ENCODE assay signal across 13 cellular contexts in the genomic region with DNA sequence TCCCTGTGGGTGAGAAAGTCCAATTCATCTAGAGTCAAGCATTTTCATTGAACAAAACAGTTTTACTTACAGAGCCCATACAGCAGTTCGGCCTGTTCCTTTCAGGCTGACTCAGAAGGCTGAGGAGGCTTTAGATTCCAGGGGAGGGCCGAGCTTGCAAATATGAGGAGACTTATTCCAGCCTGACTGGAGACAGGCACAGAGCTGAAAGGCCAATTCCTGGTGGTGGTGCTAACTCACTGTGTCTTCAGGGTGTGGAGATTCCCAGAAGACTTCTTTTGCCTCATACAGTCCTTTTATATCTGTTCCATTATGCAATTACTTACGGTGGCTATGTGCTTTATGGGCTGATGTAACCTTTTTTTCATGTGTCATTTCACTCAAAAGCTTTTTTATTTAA. TPM values are rescaled to one million over a fixed set of nuclear protein-coding genes. Genes with fewer than 3 reads are reported as not detected.
DNase-seq lines count a peak whose midpoint lies in the region; ATAC-seq and TF ChIP-seq lines count a peak whose summit lies in the region.
"Had no signal": no experiment of that assay in that cellular context is flagged by ENCODE, and none has a peak within 500 bp of the region (broad histone marks: within the 10 kb centered on the region; RNA-seq: fewer than 3 reads in every experiment).

A gene with protein sequence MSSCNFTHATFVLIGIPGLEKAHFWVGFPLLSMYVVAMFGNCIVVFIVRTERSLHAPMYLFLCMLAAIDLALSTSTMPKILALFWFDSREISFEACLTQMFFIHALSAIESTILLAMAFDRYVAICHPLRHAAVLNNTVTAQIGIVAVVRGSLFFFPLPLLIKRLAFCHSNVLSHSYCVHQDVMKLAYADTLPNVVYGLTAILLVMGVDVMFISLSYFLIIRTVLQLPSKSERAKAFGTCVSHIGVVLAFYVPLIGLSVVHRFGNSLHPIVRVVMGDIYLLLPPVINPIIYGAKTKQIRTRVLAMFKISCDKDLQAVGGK (minus strand): TSS at position 271 of the 400 bp plus-strand sequence. CDS start 15,142 bp downstream, outside the sequence.

- CTCF ChIA-PET in AG04449 (lab: Yijun Ruan, JAX) (interaction anchor here (1.0 to 2.8 kb wide), 3 partner anchors 15 to 61 kb away, joined by 3 to 12 read pairs (median 3); a partner anchor contains a TSS), WTC11 (lab: Charles Lee) (interaction anchor here (1.1 to 1.7 kb wide), 2 partner anchors 25 to 61 kb away, joined by 6 to 7 read pairs; a partner anchor contains a TSS)

- POLR2A ChIA-PET in AG04449 (lab: Yijun Ruan, JAX) (no interaction called here), WTC11 (lab: Charles Lee) (no interaction called here)

- DNase-seq in AG04449 (ENCODE audit: low read depth, low spot score) (peak; percentile 58), HT1080 (ENCODE audit: low read depth) (peak; percentile 43), WTC11 (ENCODE audit: low spot score) (no peak), iris pigment epithelial cell (ENCODE audit: low read depth) (peak; percentile 44), HUDEP-2 (lab: John Stamatoyannopoulos, UW; ENCODE audit: unreplicated experiment in 76 of 76) (no peak)
- no peak for DNase-seq in effector memory CD8-positive, alpha-beta T cell
- DNase-seq in activated CD4-positive, alpha-beta T cell treated with anti-CD3 and anti-CD28 coated beads for 4 hours: no peak
- DNase-seq: activated naive CD8-positive, alpha-beta T cell treated with anti-CD3 and anti-CD28 coated beads, Interleukin-2, amount 50 U/mL, for 24 hours; Karpas-422; T-helper 1 cell had no signal

- no peaks in the 10 kb centered on the region for H3K36me3 Mint-ChIP-seq in WTC11
- H3K36me3 Mint-ChIP-seq in effector memory CD8-positive, alpha-beta T cell (ENCODE audit: insufficient read depth): no peaks in the 10 kb centered on the region
- H3K36me3 Mint-ChIP-seq in stimulated activated memory B cell treated with anti-CD40 and anti-IgM and Interleukin-4, amounts not matched to agents 10 μg/mL and 1 μg/mL and 100 μg/mL, for 72 hours: no peaks in the 10 kb centered on the region
- H3K36me3 Mint-ChIP-seq: natural killer cell treated with Interleukin-12 subunit alpha and Interleukin-12 subunit beta and Interleukin-15 and Interleukin-18, amount 100 ng/mL, for 72 hours had no signal

- no peaks in the 10 kb centered on the region; the same call in 1 of the 2 replicates for H3K9me3 Mint-ChIP-seq in WTC11
- no peaks in the 10 kb centered on the region for H3K9me3 Mint-ChIP-seq in effector memory CD8-positive, alpha-beta T cell
- H3K9me3 Mint-ChIP-seq in stimulated activated memory B cell treated with anti-CD40 and anti-IgM and Interleukin-4, amounts not matched to agents 10 μg/mL and 1 μg/mL and 100 μg/mL, for 72 hours: no peaks in the 10 kb centered on the region
- H3K9me3 Mint-ChIP-seq: activated naive CD8-positive, alpha-beta T cell treated with anti-CD3 and anti-CD28 coated beads, Interleukin-2, amount 50 U/mL, for 24 hours had no signal

- no peak within 1 kb of the TSS for H3K4me3 ChIP-seq in AG04449 (ENCODE audit: low read depth, low read length)

- TF ChIP-seq CTCF in AG04449 (IDR thresholded peaks at IDR 0.05; ENCODE audit: insufficient read depth, low read length, missing control alignments) (no peak), WTC11 (IDR thresholded peaks at IDR 0.05) (no peak)

- H3K4me3 Mint-ChIP-seq in WTC11: no peak within 1 kb of the TSS
- H3K4me3 Mint-ChIP-seq in effector memory CD8-positive, alpha-beta T cell: no peak within 1 kb of the TSS
- H3K4me3 Mint-ChIP-seq in stimulated activated memory B cell treated with anti-CD40 and anti-IgM and Interleukin-4, amounts not matched to agents 10 μg/mL and 1 μg/mL and 100 μg/mL, for 72 hours: no peak within 1 kb of the TSS
- H3K4me3 Mint-ChIP-seq: activated naive CD8-positive, alpha-beta T cell treated with anti-CD3 and anti-CD28 coated beads, Interleukin-2, amount 50 U/mL, for 24 hours; natural killer cell treated with Interleukin-12 subunit alpha and Interleukin-12 subunit beta and Interleukin-15 and Interleukin-18, amount 100 ng/mL, for 72 hours had no signal

- peaks cover 2% of the 10 kb centered on the region; the same call in 1 of the 2 replicates for H3K4me1 Mint-ChIP-seq in WTC11
- peaks cover 2 to 13% of the 10 kb centered on the region in 2 donors for H3K4me1 Mint-ChIP-seq in effector memory CD8-positive, alpha-beta T cell (ENCODE audit: low read depth in 2 of 2)
- H3K4me1 Mint-ChIP-seq in stimulated activated memory B cell treated with anti-CD40 and anti-IgM and Interleukin-4, amounts not matched to agents 10 μg/mL and 1 μg/mL and 100 μg/mL, for 72 hours: no peaks in the 10 kb centered on the region
- H3K4me1 Mint-ChIP-seq: activated naive CD8-positive, alpha-beta T cell treated with anti-CD3 and anti-CD28 coated beads, Interleukin-2, amount 50 U/mL, for 24 hours had no signal

- H3K27me3 Mint-ChIP-seq in WTC11 (ENCODE audit: low read depth): no peaks in the 10 kb centered on the region
- peaks cover 0 to 6% of the 10 kb centered on the region in 2 donors for H3K27me3 Mint-ChIP-seq in effector memory CD8-positive, alpha-beta T cell
- H3K27me3 Mint-ChIP-seq in stimulated activated memory B cell treated with anti-CD40 and anti-IgM and Interleukin-4, amounts not matched to agents 10 μg/mL and 1 μg/mL and 100 μg/mL, for 72 hours: peaks cover 10% of the 10 kb centered on the region

- no peak within 1 kb of the TSS for H3K27ac Mint-ChIP-seq in WTC11
- peak within 1 kb of the TSS in 1 of 2 donors; percentile 47 for H3K27ac Mint-ChIP-seq in effector memory CD8-positive, alpha-beta T cell
- H3K27ac Mint-ChIP-seq in stimulated activated memory B cell treated with anti-CD40 and anti-IgM and Interleukin-4, amounts not matched to agents 10 μg/mL and 1 μg/mL and 100 μg/mL, for 72 hours: no peak within 1 kb of the TSS
- H3K27ac Mint-ChIP-seq: activated naive CD8-positive, alpha-beta T cell treated with anti-CD3 and anti-CD28 coated beads, Interleukin-2, amount 50 U/mL, for 24 hours; natural killer cell treated with Interleukin-12 subunit alpha and Interleukin-12 subunit beta and Interleukin-15 and Interleukin-18, amount 100 ng/mL, for 72 hours had no signal

- ATAC-seq in WTC11: peak; percentile 76
- ATAC-seq in effector memory CD8-positive, alpha-beta T cell (replicated peaks): no peak
- no peak for ATAC-seq in stimulated activated memory B cell treated with anti-CD40 and anti-IgM and Interleukin-4, amounts not matched to agents 10 μg/mL and 1 μg/mL and 100 μg/mL, for 72 hours
- ATAC-seq: activated naive CD8-positive, alpha-beta T cell treated with anti-CD3 and anti-CD28 coated beads, Interleukin-2, amount 50 U/mL, for 24 hours; natural killer cell treated with Interleukin-12 subunit alpha and Interleukin-12 subunit beta and Interleukin-15 and Interleukin-18, amount 100 ng/mL, for 72 hours had no signal

TF ChIP-seq in WTC11, 78 proteins besides CTCF, POLR2A, EP300 and RAD21 (continues in another document):
- TF ChIP-seq NR1H2 (CRISPR knock-in tag; IDR thresholded peaks at IDR 0.05) (no peak), TEAD4 (CRISPR knock-in tag; IDR thresholded peaks at IDR 0.05) (no peak), ZNF317 (CRISPR knock-in tag; IDR thresholded peaks at IDR 0.05; ENCODE audit: borderline replicate concordance, low read depth) (no peak), FOXJ3 (CRISPR knock-in tag; IDR thresholded peaks at IDR 0.05; ENCODE audit: borderline replicate concordance) (no peak), NR3C1 (CRISPR knock-in tag; conservative IDR thresholded peaks at IDR 0.05; ENCODE audit: low read depth) (no peak), ZNF219 (CRISPR knock-in tag; IDR thresholded peaks at IDR 0.05; ENCODE audit: borderline replicate concordance) (no peak), ETV6 (CRISPR knock-in tag; IDR thresholded peaks at IDR 0.05) (no peak), ZNF121 (CRISPR knock-in tag; IDR thresholded peaks at IDR 0.05) (no peak), ZNF232 (CRISPR knock-in tag; IDR thresholded peaks at IDR 0.05) (no peak)
- TF ChIP-seq, protein P1, sequence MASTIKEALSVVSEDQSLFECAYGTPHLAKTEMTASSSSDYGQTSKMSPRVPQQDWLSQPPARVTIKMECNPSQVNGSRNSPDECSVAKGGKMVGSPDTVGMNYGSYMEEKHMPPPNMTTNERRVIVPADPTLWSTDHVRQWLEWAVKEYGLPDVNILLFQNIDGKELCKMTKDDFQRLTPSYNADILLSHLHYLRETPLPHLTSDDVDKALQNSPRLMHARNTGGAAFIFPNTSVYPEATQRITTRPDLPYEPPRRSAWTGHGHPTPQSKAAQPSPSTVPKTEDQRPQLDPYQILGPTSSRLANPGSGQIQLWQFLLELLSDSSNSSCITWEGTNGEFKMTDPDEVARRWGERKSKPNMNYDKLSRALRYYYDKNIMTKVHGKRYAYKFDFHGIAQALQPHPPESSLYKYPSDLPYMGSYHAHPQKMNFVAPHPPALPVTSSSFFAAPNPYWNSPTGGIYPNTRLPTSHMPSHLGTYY (CRISPR knock-in tag; IDR thresholded peaks at IDR 0.05): no peak
- TF ChIP-seq, protein P2, sequence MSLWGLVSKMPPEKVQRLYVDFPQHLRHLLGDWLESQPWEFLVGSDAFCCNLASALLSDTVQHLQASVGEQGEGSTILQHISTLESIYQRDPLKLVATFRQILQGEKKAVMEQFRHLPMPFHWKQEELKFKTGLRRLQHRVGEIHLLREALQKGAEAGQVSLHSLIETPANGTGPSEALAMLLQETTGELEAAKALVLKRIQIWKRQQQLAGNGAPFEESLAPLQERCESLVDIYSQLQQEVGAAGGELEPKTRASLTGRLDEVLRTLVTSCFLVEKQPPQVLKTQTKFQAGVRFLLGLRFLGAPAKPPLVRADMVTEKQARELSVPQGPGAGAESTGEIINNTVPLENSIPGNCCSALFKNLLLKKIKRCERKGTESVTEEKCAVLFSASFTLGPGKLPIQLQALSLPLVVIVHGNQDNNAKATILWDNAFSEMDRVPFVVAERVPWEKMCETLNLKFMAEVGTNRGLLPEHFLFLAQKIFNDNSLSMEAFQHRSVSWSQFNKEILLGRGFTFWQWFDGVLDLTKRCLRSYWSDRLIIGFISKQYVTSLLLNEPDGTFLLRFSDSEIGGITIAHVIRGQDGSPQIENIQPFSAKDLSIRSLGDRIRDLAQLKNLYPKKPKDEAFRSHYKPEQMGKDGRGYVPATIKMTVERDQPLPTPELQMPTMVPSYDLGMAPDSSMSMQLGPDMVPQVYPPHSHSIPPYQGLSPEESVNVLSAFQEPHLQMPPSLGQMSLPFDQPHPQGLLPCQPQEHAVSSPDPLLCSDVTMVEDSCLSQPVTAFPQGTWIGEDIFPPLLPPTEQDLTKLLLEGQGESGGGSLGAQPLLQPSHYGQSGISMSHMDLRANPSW (CRISPR knock-in tag; conservative IDR thresholded peaks at IDR 0.05; ENCODE audit: low read depth): no peak

RNA-seq across cellular contexts. Expression of the gene that starts here (rescaled TPM):
- total RNA-seq in HT1080 (2014; rRNA removed; shearing (Covaris generic)): not detected in 2 replicates
- polyA plus RNA-seq in HT1080 (2015; cell fraction: cytosol; rRNA removed): 0.12 TPM in 1 of 2 replicates, not detected in the other
- polyA plus RNA-seq in HT1080 (2015; cell fraction: nucleus; rRNA removed): 0.25 and 0.37 TPM in 2 replicates
- not detected in 3 replicates for total RNA-seq in WTC11 (2021)
- total RNA-seq: activated CD8-positive, alpha-beta memory T cell treated with anti-CD3 and anti-CD28 coated beads for 36 hours; natural killer cell treated with Interleukin-12 subunit alpha and Interleukin-12 subunit beta and Interleukin-15 and Interleukin-18, amount 100 ng/mL, for 72 hours had no signal

Comparison
In these comparisons a context has a peak if more than half of its experiments do, and no peak if none do; other contexts are left out.
1. Peak in DNase-seq in HT1080; RNA of the gene not detected or under 1 TPM.
2. Peak in ATAC-seq in WTC11; RNA of the gene not detected or under 1 TPM.
3. DNase-seq: peak in AG04449 (single experiment) and iris pigment epithelial cell (single experiment); none in WTC11 (single experiment), effector memory CD8-positive, alpha-beta T cell (0 of 3), HUDEP-2 (0 of 76) and activated CD4-positive, alpha-beta T cell treated with anti-CD3 and anti-CD28 coated beads for 4 hours (0 of 2).